16 cellular contexts compared by ENCODE assay signal in the genomic region with DNA sequence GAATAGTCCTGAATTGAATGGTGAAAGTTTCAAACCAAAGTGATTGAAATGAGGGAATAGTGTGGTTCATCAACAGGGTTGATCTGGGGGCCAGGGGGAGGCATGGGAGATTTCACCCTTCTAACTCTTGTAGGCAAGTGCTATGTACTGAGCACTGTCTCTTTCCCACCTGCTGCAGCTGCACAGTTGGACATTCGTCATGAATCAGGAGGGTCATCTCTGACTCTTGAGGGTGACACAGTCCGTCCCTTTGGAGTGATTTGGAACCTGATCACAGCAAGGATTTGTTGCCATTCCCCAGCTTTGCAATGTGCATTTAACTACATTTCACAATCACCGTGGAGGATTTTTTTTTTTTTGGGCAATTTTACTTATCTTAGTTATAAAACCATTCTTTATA.
DNase-seq lines count a peak whose midpoint lies in the region; ATAC-seq and TF ChIP-seq lines count a peak whose summit lies in the region.
"Had no signal": no experiment of that assay in that cellular context is flagged by ENCODE, and none has a peak within 500 bp of the region (broad histone marks: within the 10 kb centered on the region; RNA-seq: fewer than 3 reads in every experiment).

No MANE protein-coding gene starts in this region.

- POLR2A ChIA-PET in WTC11 (lab: Charles Lee), result no interaction called here

- H3K4me3 ChIP-seq in left ventricle myocardium inferior, result peak overlapping the region; percentile 14
- H3K4me3 ChIP-seq in neutrophil (ENCODE audit: low read depth in 1 of 2, low read length in 1 of 2), result peak overlapping the region; percentile 12 to 19
- H3K4me3 ChIP-seq in urinary bladder (ENCODE audit: low read depth, low read length), result no peak overlapping the region
- no peak overlapping the region for H3K4me3 ChIP-seq in transverse colon

- H3K27me3 ChIP-seq in left ventricle myocardium inferior (ENCODE audit: low read depth), result no peaks in the 10 kb centered on the region
- H3K27me3 ChIP-seq in neutrophil, result no peaks in the 10 kb centered on the region
- H3K27me3 ChIP-seq in transverse colon, result no peaks in the 10 kb centered on the region

- no peaks in the 10 kb centered on the region for H3K9me3 Mint-ChIP-seq in WTC11
- H3K9me3 Mint-ChIP-seq in activated CD8-positive, alpha-beta memory T cell treated with anti-CD3 and anti-CD28 coated beads, Interleukin-2, amount 10 ng/mL, durations not matched to agents 7 days and 5 days (ENCODE audit: low read depth), result no peaks in the 10 kb centered on the region
- H3K9me3 Mint-ChIP-seq: CD4-positive, alpha-beta memory T cell; natural killer cell had no signal

- CTCF ChIA-PET in WTC11 (lab: Charles Lee), result no interaction called here
- CTCF ChIA-PET in activated CD8-positive, alpha-beta memory T cell treated with anti-CD3 and anti-CD28 coated beads, Interleukin-2, amount 10 ng/mL, durations not matched to agents 7 days and 5 days (lab: Charles Lee), result interaction anchor here (1.2 kb wide), 1 partner anchor 225 kb away, joined by 7 read pairs; the partner anchor contains the start of gene PHLPP1

- H3K4me1 Mint-ChIP-seq in WTC11, result no peaks in the 10 kb centered on the region
- H3K4me1 Mint-ChIP-seq in activated CD8-positive, alpha-beta memory T cell treated with anti-CD3 and anti-CD28 coated beads, Interleukin-2, amount 10 ng/mL, durations not matched to agents 7 days and 5 days, result peaks cover 16% of the 10 kb centered on the region

- H3K27ac ChIP-seq in left ventricle myocardium inferior (replicated peaks) (peak overlapping the region; percentile 71), neutrophil (peak overlapping the region; percentile 87), urinary bladder (ENCODE audit: low read depth) (peak overlapping the region; percentile 67), transverse colon (peak overlapping the region in 2 of 4 donors; percentile 25 to 44)

- H3K27me3 Mint-ChIP-seq in WTC11 (ENCODE audit: low read depth), result no peaks in the 10 kb centered on the region
- H3K27me3 Mint-ChIP-seq in activated CD8-positive, alpha-beta memory T cell treated with anti-CD3 and anti-CD28 coated beads, Interleukin-2, amount 10 ng/mL, durations not matched to agents 7 days and 5 days, result no peaks in the 10 kb centered on the region
- H3K27me3 Mint-ChIP-seq: CD4-positive, alpha-beta memory T cell had no signal

- TF ChIP-seq POLR2A in transverse colon (IDR thresholded peaks at IDR 0.05), result no peak

- no peaks in the 10 kb centered on the region for H3K9me3 ChIP-seq in left ventricle myocardium inferior (replicated peaks)
- H3K9me3 ChIP-seq in neutrophil, result no peaks in the 10 kb centered on the region
- no peaks in the 10 kb centered on the region for H3K9me3 ChIP-seq in transverse colon

- H3K27ac Mint-ChIP-seq in WTC11, result peak overlapping the region; percentile 61
- H3K27ac Mint-ChIP-seq in activated CD8-positive, alpha-beta memory T cell treated with anti-CD3 and anti-CD28 coated beads, Interleukin-2, amount 10 ng/mL, durations not matched to agents 7 days and 5 days, result no peak overlapping the region
- H3K27ac Mint-ChIP-seq: natural killer cell had no signal

- 61% methylated on average over 3 of the region's 3 CpGs for WGBS in urinary bladder
- 85 to 95% methylated on average over 2 to 3 of the region's 3 CpGs for WGBS in transverse colon (ENCODE audit: low coverage in 1 of 2), 2 donors

- in situ Hi-C loops in transverse colon (cut with MboI; ENCODE audit: low pct_ligation_motif_present in 1 of 4, low pct_unique_long_range_greater_than_20kb in 1 of 4, low sequenced_read_pairs in 3 of 4), result no loop called here

- peaks cover 8% of the 10 kb centered on the region for H3K36me3 ChIP-seq in left ventricle myocardium inferior
- H3K36me3 ChIP-seq in neutrophil, result peaks cover 3% of the 10 kb centered on the region
- no peaks in the 10 kb centered on the region for H3K36me3 ChIP-seq in urinary bladder (ENCODE audit: insufficient read depth)
- no peaks in the 10 kb centered on the region for H3K36me3 ChIP-seq in transverse colon

- TF ChIP-seq CTCF in left ventricle myocardium inferior (IDR thresholded peaks at IDR 0.05; ENCODE audit: borderline replicate concordance) (no peak), WTC11 (IDR thresholded peaks at IDR 0.05) (no peak), neutrophil (IDR thresholded peaks at IDR 0.05) (no peak), transverse colon (IDR thresholded peaks at IDR 0.05) (no peak)

- intact Hi-C loops in left ventricle myocardium inferior (cut with micrococcal nuclease) (no loop called here), Right ventricle myocardium superior (cut with DNase I) (no loop called here), transverse colon (cut with DNase I; ENCODE audit: low total_unique reads) (no loop called here)

- H3K4me1 ChIP-seq in left ventricle myocardium inferior (peaks cover 32% of the 10 kb centered on the region), neutrophil (ENCODE audit: control insufficient read depth in 1 of 2, insufficient read depth in 1 of 2, low read depth in 1 of 2, low read length in 1 of 2) (peaks cover 59 to 64% of the 10 kb centered on the region in 2 experiments), urinary bladder (ENCODE audit: insufficient read depth) (no peaks in the 10 kb centered on the region), transverse colon (peaks cover 0 to 26% (median 8%) of the 10 kb centered on the region in 4 donors)

- no peak for TF ChIP-seq EP300 in transverse colon (IDR thresholded peaks at IDR 0.05; ENCODE audit: low read depth)

- H3K4me3 Mint-ChIP-seq in WTC11, result no peak overlapping the region
- H3K4me3 Mint-ChIP-seq in activated CD8-positive, alpha-beta memory T cell treated with anti-CD3 and anti-CD28 coated beads, Interleukin-2, amount 10 ng/mL, durations not matched to agents 7 days and 5 days, result no peak overlapping the region
- H3K4me3 Mint-ChIP-seq: CD4-positive, alpha-beta memory T cell had no signal

- DNase-seq in left ventricle myocardium inferior, result no peak
- no peak for DNase-seq in Right ventricle myocardium superior
- no peak for DNase-seq in WTC11 (ENCODE audit: low spot score)
- no peak for DNase-seq in activated CD8-positive, alpha-beta memory T cell treated with anti-CD3 and anti-CD28 coated beads, Interleukin-2, amount 10 ng/mL, durations not matched to agents 7 days and 5 days
- DNase-seq in GOT3 (lab: John Stamatoyannopoulos, UW), result no peak
- no peak for DNase-seq in transverse colon
- DNase-seq: ACHN; CD4-positive, alpha-beta memory T cell; DMS79 treated with DMSO at 0.1 percent for 48 hours; natural killer cell; NCI-H1930; NCI-H524 treated with DMSO at 0.1 percent for 48 hours; stimulated activated CD4-positive, alpha-beta T cell treated with anti-CD3 and anti-CD28 coated beads, Interleukin-12 subunit alpha, Interleukin-12 subunit beta, amount 100 ng/mL, for 4 hours; T-helper 2 cell had no signal

- H3K36me3 Mint-ChIP-seq in WTC11, result peaks cover 29% of the 10 kb centered on the region
- H3K36me3 Mint-ChIP-seq in activated CD8-positive, alpha-beta memory T cell treated with anti-CD3 and anti-CD28 coated beads, Interleukin-2, amount 10 ng/mL, durations not matched to agents 7 days and 5 days, result peaks cover 2% of the 10 kb centered on the region
- H3K36me3 Mint-ChIP-seq: natural killer cell had no signal

- ATAC-seq in Right ventricle myocardium superior (ENCODE audit: poor library complexity) (no peak), WTC11 (no peak)
- no peak for ATAC-seq in activated CD8-positive, alpha-beta memory T cell treated with anti-CD3 and anti-CD28 coated beads, Interleukin-2, amount 10 ng/mL, durations not matched to agents 7 days and 5 days
- ATAC-seq: natural killer cell had no signal

TF ChIP-seq in WTC11, 78 proteins besides CTCF, POLR2A, EP300 and RAD21 (continues in another document):
- no peak for TF ChIP-seq ZNF396 (CRISPR knock-in tag; IDR thresholded peaks at IDR 0.05; ENCODE audit: borderline replicate concordance)
- no peak for TF ChIP-seq TCF7 (CRISPR knock-in tag; IDR thresholded peaks at IDR 0.05; ENCODE audit: low read depth)
- TF ChIP-seq, protein P1, sequence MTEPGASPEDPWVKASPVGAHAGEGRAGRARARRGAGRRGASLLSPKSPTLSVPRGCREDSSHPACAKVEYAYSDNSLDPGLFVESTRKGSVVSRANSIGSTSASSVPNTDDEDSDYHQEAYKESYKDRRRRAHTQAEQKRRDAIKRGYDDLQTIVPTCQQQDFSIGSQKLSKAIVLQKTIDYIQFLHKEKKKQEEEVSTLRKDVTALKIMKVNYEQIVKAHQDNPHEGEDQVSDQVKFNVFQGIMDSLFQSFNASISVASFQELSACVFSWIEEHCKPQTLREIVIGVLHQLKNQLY (CRISPR knock-in tag; IDR thresholded peaks at IDR 0.05), result no peak
- no peak for TF ChIP-seq JAZF1 (CRISPR knock-in tag; IDR thresholded peaks at IDR 0.05)
- TF ChIP-seq TEAD4 (CRISPR knock-in tag; IDR thresholded peaks at IDR 0.05), result no peak
- no peak for TF ChIP-seq ZNF671 (CRISPR knock-in tag; IDR thresholded peaks at IDR 0.05)
- TF ChIP-seq ATF2 (CRISPR knock-in tag; IDR thresholded peaks at IDR 0.05; ENCODE audit: borderline replicate concordance, low read depth), result no peak

Comparison
In these comparisons a context has a peak if more than half of its experiments do, and no peak if none do; other contexts are left out.
1. H3K4me3 ChIP-seq: peak in left ventricle myocardium inferior (single experiment) and neutrophil (2 of 2); none in urinary bladder (single experiment) and transverse colon (0 of 4).